In the genomic region with DNA sequence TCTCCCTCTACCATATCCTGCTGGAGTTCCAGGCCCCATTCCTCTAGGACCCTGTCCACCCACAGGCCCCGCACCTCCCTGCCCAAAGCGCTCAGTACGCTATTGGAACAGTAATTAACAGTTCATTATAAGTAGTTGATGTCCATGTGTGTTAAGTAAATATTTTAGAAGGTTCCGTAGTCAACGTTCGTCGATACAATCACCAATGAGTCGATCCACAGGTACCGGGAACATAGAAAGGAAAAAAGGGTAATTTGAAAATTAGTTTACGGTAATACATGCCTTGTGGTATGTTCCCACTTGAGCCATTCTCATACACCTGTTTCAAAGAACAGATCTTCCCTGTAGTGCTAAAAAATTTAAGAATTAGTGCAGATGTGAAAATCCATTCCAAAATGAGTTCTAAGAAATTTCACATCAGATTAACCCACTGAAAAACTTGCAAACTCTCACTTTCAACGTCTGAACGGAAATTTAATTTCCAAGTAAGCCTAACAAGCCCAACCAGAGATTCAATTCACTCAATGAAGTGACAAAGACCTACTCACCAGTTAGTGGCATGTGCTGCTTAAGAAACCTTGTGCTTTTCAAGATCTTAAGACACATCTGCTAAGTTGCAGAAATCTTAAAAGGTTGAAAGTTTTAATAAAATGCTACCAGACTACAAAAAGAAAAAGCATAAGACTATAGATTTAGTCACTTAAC, we compare ENCODE assay signal across 1 cellular context.
TF ChIP-seq lines count a peak whose summit lies in the region.

No MANE protein-coding gene starts in this region.

TF ChIP-seq in GM12878, 131 proteins besides CTCF, POLR2A, EP300 and RAD21:
- TF ChIP-seq CUX1 (IDR thresholded peaks at IDR 0.05; ENCODE audit: insufficient replicate concordance, low read depth, low read length) (no peak), MLLT1 (IDR thresholded peaks at IDR 0.05) (peak; percentile 62; the same call in 1 of the 2 replicates), POLR2AphosphoS5 (IDR thresholded peaks at IDR 0.05; ENCODE audit: low read length) (peak; percentile 67; the same call in 1 of the 2 replicates)
TF ChIP-seq in GM12878: peak in this region for 2.
